In the genomic region with DNA sequence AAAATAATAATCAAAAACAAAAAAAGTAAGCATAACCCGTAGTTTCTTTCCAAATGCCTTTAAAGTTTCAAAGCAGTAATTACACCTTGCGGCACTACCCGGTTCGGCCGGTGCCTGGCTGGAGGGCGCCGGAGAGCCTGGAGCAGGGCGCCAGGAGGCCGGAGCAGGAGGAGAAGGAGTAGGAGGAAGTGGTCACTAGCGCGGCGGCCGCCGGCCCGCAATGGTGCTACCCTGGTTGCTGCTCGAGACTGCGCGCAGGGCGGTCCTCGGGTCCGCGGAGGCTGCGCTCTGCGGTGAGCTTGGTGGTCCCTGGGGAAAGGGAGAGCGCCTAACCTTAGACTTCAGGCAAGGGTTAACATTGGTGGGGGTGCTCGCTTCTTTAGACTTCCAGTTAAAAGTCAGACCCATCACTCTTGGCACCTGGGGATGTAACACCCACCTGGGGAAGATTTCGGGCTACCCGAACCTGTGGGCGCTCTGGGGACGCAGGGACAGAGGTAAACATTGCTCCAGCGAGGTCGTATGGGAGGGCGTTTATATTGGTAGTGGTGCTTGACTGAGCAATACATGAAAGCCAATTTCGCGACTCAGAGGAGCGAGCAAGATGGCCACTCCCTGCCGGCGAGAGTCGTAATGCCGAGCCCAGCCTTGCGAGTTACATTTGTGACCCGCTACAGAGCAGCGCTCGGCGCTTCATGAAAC, we compare ENCODE assay signal across 8 cellular contexts. TPM values are rescaled to one million over a fixed set of nuclear protein-coding genes. Genes with fewer than 3 reads are reported as not detected.
DNase-seq lines count a peak whose midpoint lies in the region; ATAC-seq and TF ChIP-seq lines count a peak whose summit lies in the region.

No MANE protein-coding gene starts in this region.

- peaks cover 14 to 35% (median 18%) of the 10 kb centered on the region in 3 donors for H3K4me1 Mint-ChIP-seq in IgD-negative memory B cell

- H3K4me3 ChIP-seq in epithelial cell of esophagus (ENCODE audit: low read length), result peak overlapping the region; percentile 74

- no peaks in the 10 kb centered on the region for H3K27me3 Mint-ChIP-seq in IgD-negative memory B cell

- ATAC-seq in GM21576 (IDR thresholded peaks at IDR 0.05; ENCODE audit: unreplicated experiment), result peak; percentile 95

- H3K9me3 Mint-ChIP-seq in IgD-negative memory B cell, result no peaks in the 10 kb centered on the region

- peak overlapping the region; percentile 33 to 96 (median 96) for H3K27ac Mint-ChIP-seq in IgD-negative memory B cell

- peak overlapping the region; percentile 85 to 100 (median 98) for H3K4me3 Mint-ChIP-seq in IgD-negative memory B cell

- peak; percentile 65 for TF ChIP-seq CTCF in epithelial cell of esophagus (IDR thresholded peaks at IDR 0.05; ENCODE audit: insufficient read depth, low read depth, low read length, missing control alignments)

- H3K36me3 Mint-ChIP-seq in IgD-negative memory B cell, result no peaks in the 10 kb centered on the region

- DNase-seq in DMS79 treated with DMSO at 0.1 percent for 48 hours (lab: John Stamatoyannopoulos, UW) (peak; percentile 69), OCI-M2 (lab: John Stamatoyannopoulos, UW; ENCODE audit: unreplicated experiment) (peak; percentile 85), activated T-cell treated with anti-CD3 and anti-CD28 coated beads for 48 hours (ENCODE audit: low read depth) (peak; percentile 66), epithelial cell of esophagus (ENCODE audit: low read depth) (peak; percentile 71), mucosa of gallbladder (ENCODE audit: low spot score) (peak; percentile 82)
- DNase-seq in stimulated activated CD8-positive, alpha-beta memory T cell treated with anti-CD3 and anti-CD28 coated beads, Interleukin-7, amount 100 ng/mL, for 24 hours (ENCODE audit: low read depth), result peak; percentile 18

RNA-seq across cellular contexts. Expression of a gene that starts 5.8 kb away (rescaled TPM):
- polyA plus RNA-seq in IgD-negative memory B cell, result 6.0 TPM
- 19.6 TPM for total RNA-seq in mucosa of gallbladder

RNA-seq across cellular contexts. Expression of a gene that starts 47.5 kb away (rescaled TPM):
- 35.6 TPM for polyA plus RNA-seq in IgD-negative memory B cell
- 78.5 TPM for total RNA-seq in mucosa of gallbladder

Comparison
In these comparisons a context has a peak if more than half of its experiments do, and no peak if none do; other contexts are left out.
1. Peak in every context shown above with its lines: DNase-seq, ATAC-seq and H3K4me3 ChIP-seq.
2. DNase-seq: peak in every context shown above with its lines; median percentile 85 in OCI-M2; 82 in mucosa of gallbladder; 71 in epithelial cell of esophagus; 69 in DMS79 treated with DMSO at 0.1 percent for 48 hours; 66 in activated T-cell treated with anti-CD3 and anti-CD28 coated beads for 48 hours; 18 in stimulated activated CD8-positive, alpha-beta memory T cell treated with anti-CD3 and anti-CD28 coated beads, Interleukin-7, amount 100 ng/mL, for 24 hours.